In genomic region chr1:109929588-109930251, GRCh38 we compare ENCODE assay signal across 17 cellular contexts. TPM values are rescaled to one million over a fixed set of nuclear protein-coding genes. Genes with fewer than 3 reads are reported as not detected.
A peak's percentile ranks its signal among the peaks of the same experiment; 100 is the strongest.
DNase-seq lines count a peak whose midpoint lies in the region; ATAC-seq and TF ChIP-seq lines count a peak whose summit lies in the region.
"Had no signal": no experiment of that assay in that cellular context is flagged by ENCODE, and none has a peak within 500 bp of the region (broad histone marks: within the 10 kb centered on the region; RNA-seq: fewer than 3 reads in every experiment).

No MANE protein-coding gene starts in this region.

- peaks cover 13% of the 10 kb centered on the region for H3K4me1 Mint-ChIP-seq in activated T-helper 17 cell treated with anti-CD3 and anti-CD28 coated beads, Interleukin-2, amount 50 U/mL, for 72 hours

- H3K4me2 ChIP-seq in trophoblast cell (ENCODE audit: low read length) = no peak overlapping the region

- TF ChIP-seq CTCF in gastroesophageal sphincter (IDR thresholded peaks at IDR 0.05) (no peak), tibial nerve (IDR thresholded peaks at IDR 0.05) (no peak)

- H3K4me1 ChIP-seq in gastroesophageal sphincter = peaks cover 0 to 76% (median 57%) of the 10 kb centered on the region in 3 donors
- H3K4me1 ChIP-seq in trophoblast cell (ENCODE audit: control insufficient read depth in 1 of 2, insufficient read depth in 2 of 2, low read length in 2 of 2) = peaks cover 30 to 34% of the 10 kb centered on the region in 2 experiments
- peaks cover 0 to 77% (median 60%) of the 10 kb centered on the region in 4 donors for H3K4me1 ChIP-seq in tibial nerve

- H4K12ac ChIP-seq in trophoblast cell (ENCODE audit: low read depth, low read length) = no peak overlapping the region

- H3K79me2 ChIP-seq in trophoblast cell (ENCODE audit: control insufficient read depth, insufficient read depth, low read length, poor library complexity) = peaks cover 1% of the 10 kb centered on the region

- TF ChIP-seq POLR2A in gastroesophageal sphincter (IDR thresholded peaks at IDR 0.05) = no peak
- TF ChIP-seq POLR2A in tibial nerve (IDR thresholded peaks at IDR 0.05) = no peak

- no peaks in the 10 kb centered on the region for H3K27me3 Mint-ChIP-seq in activated T-helper 17 cell treated with anti-CD3 and anti-CD28 coated beads, Interleukin-2, amount 50 U/mL, for 72 hours

- H3K27ac ChIP-seq in gastroesophageal sphincter (peak overlapping the region in 3 of 4 donors; percentile 77 to 80 (median 77)), trophoblast cell (ENCODE audit: low read depth, low read length) (no peak overlapping the region), tibial nerve (peak overlapping the region; percentile 71 to 92 (median 80))

- H4K8ac ChIP-seq in trophoblast cell (ENCODE audit: low read depth, low read length) = no peak overlapping the region

- H2BK5ac ChIP-seq in trophoblast cell (ENCODE audit: low read depth, low read length, poor library complexity) = peak overlapping the region; percentile 1

- H3K27ac Mint-ChIP-seq in activated T-helper 17 cell treated with anti-CD3 and anti-CD28 coated beads, Interleukin-2, amount 50 U/mL, for 72 hours = peak overlapping the region; percentile 79
- H3K27ac Mint-ChIP-seq: activated naive CD4-positive, alpha-beta T cell treated with anti-CD3 and anti-CD28 coated beads for 36 hours; natural killer cell treated with Interleukin-12 subunit alpha and Interleukin-12 subunit beta and Interleukin-15 and Interleukin-18, amount 100 ng/mL, for 72 hours had no signal

- no peak overlapping the region for H3K4ac ChIP-seq in trophoblast cell (ENCODE audit: low read depth, low read length)

- peak overlapping the region; percentile 8 for H3K18ac ChIP-seq in trophoblast cell (ENCODE audit: low read length)

- no peak overlapping the region for H3K9ac ChIP-seq in trophoblast cell (ENCODE audit: low read length)

- no peaks in the 10 kb centered on the region for H3K9me3 Mint-ChIP-seq in activated T-helper 17 cell treated with anti-CD3 and anti-CD28 coated beads, Interleukin-2, amount 50 U/mL, for 72 hours
- H3K9me3 Mint-ChIP-seq: natural killer cell treated with Interleukin-12 subunit alpha and Interleukin-12 subunit beta and Interleukin-15 and Interleukin-18, amount 100 ng/mL, for 72 hours had no signal

- no peak overlapping the region for H3K4me3 Mint-ChIP-seq in activated T-helper 17 cell treated with anti-CD3 and anti-CD28 coated beads, Interleukin-2, amount 50 U/mL, for 72 hours
- H3K4me3 Mint-ChIP-seq: activated naive CD4-positive, alpha-beta T cell treated with anti-CD3 and anti-CD28 coated beads for 36 hours; natural killer cell treated with Interleukin-12 subunit alpha and Interleukin-12 subunit beta and Interleukin-15 and Interleukin-18, amount 100 ng/mL, for 72 hours had no signal

- TF ChIP-seq EP300 in gastroesophageal sphincter (IDR thresholded peaks at IDR 0.05) = no peak
- no peak for TF ChIP-seq EP300 in tibial nerve (IDR thresholded peaks at IDR 0.05)

- H3K36me3 Mint-ChIP-seq in activated T-helper 17 cell treated with anti-CD3 and anti-CD28 coated beads, Interleukin-2, amount 50 U/mL, for 72 hours (ENCODE audit: low read depth) = peaks cover 59% of the 10 kb centered on the region

- H3K14ac ChIP-seq in trophoblast cell (ENCODE audit: low read length) = peak overlapping the region; percentile 10

- H3K9me3 ChIP-seq in gastroesophageal sphincter (no peaks in the 10 kb centered on the region), trophoblast cell (ENCODE audit: insufficient read depth, low read depth, low read length) (no peaks in the 10 kb centered on the region), tibial nerve (no peaks in the 10 kb centered on the region)

- H2AFZ ChIP-seq in trophoblast cell (ENCODE audit: insufficient read depth, low read length, poor library complexity) = no peak overlapping the region

- H3K79me1 ChIP-seq in trophoblast cell (ENCODE audit: low read length) = peaks cover 19% of the 10 kb centered on the region

- peaks cover 0 to 50% of the 10 kb centered on the region in 2 donors for H3K36me3 ChIP-seq in gastroesophageal sphincter
- H3K36me3 ChIP-seq in trophoblast cell (ENCODE audit: control insufficient read depth in 1 of 2, insufficient read depth in 2 of 2, low read length in 2 of 2) = peaks cover 40 to 42% of the 10 kb centered on the region in 2 experiments
- peaks cover 0 to 39% (median 8%) of the 10 kb centered on the region in 3 donors for H3K36me3 ChIP-seq in tibial nerve

- no peaks in the 10 kb centered on the region for H3K27me3 ChIP-seq in gastroesophageal sphincter
- H3K27me3 ChIP-seq in trophoblast cell (ENCODE audit: insufficient read depth, low read length) = no peaks in the 10 kb centered on the region
- no peaks in the 10 kb centered on the region for H3K27me3 ChIP-seq in tibial nerve

- 60 to 86% methylated on average over 1 to 2 of the region's 11 CpGs for WGBS in gastroesophageal sphincter (ENCODE audit: low coverage in 1 of 2), 2 donors
- WGBS in trophoblast cell (ENCODE audit: extremely low coverage, insufficient coverage, insufficient read length) = no CpG with 5 or more reads among the region's 11 CpGs
- WGBS in tibial nerve, 2 donors = 47 to 54% methylated on average over 11 of the region's 11 CpGs

- peak overlapping the region; percentile 65 for H2BK120ac ChIP-seq in trophoblast cell (ENCODE audit: insufficient read depth, low read length, poor library complexity)

- no peak for ATAC-seq in activated T-helper 17 cell treated with anti-CD3 and anti-CD28 coated beads, Interleukin-2, amount 50 U/mL, for 72 hours (replicated peaks)
- ATAC-seq in gastroesophageal sphincter = no peak
- ATAC-seq in HG02763 (IDR thresholded peaks at IDR 0.05; ENCODE audit: unreplicated experiment) = no peak
- ATAC-seq: natural killer cell treated with Interleukin-12 subunit alpha and Interleukin-12 subunit beta and Interleukin-15 and Interleukin-18, amount 100 ng/mL, for 72 hours had no signal

- no peak overlapping the region for H3K23ac ChIP-seq in trophoblast cell (ENCODE audit: low read length)

- DNase-seq in trophoblast cell (no peak), tibial nerve (ENCODE audit: low spot score in 2 of 2) (no peak), NCI-H187 (lab: John Stamatoyannopoulos, UW) (no peak), SK-N-DZ (ENCODE audit: low spot score) (no peak)
- DNase-seq: activated naive CD4-positive, alpha-beta T cell treated with anti-CD3 and anti-CD28 coated beads for 36 hours; C1 segment of cervical spinal cord; central memory CD4-positive, alpha-beta T cell; Kasumi-1; kidney glomerular epithelial cell; NCI-H146; NCI-H774; SIG-M5; T1000 had no signal

- peak overlapping the region; percentile 58 for H2BK12ac ChIP-seq in trophoblast cell (ENCODE audit: low read length)

- H3K4me3 ChIP-seq in gastroesophageal sphincter (no peak overlapping the region), trophoblast cell (ENCODE audit: low read depth, low read length) (no peak overlapping the region), tibial nerve (no peak overlapping the region)

- H4K91ac ChIP-seq in trophoblast cell (ENCODE audit: low read depth, low read length) = peak overlapping the region; percentile 69

- H2AK5ac ChIP-seq in trophoblast cell (ENCODE audit: low read length) = peak overlapping the region; percentile 78

RNA-seq across cellular contexts. Expression of gene CSF1, which starts 19.1 kb away (rescaled TPM):
- total RNA-seq in activated T-helper 17 cell treated with anti-CD3 and anti-CD28 coated beads, Interleukin-2, amount 50 U/mL, for 72 hours = 10 to 100 TPM; 46.8 to 95.4 TPM
- total RNA-seq in gastroesophageal sphincter = 10 to 100 TPM; 29.6 to 50.8 (median 45.9) TPM
- 10.4 and 10.7 TPM in 2 replicates for polyA plus RNA-seq in trophoblast cell (2013)
- 100 to 1,000 TPM in 2 of 4 donors, 10 to 100 TPM in 2; 66.8 to 124 (median 90.8) TPM for total RNA-seq in tibial nerve
- 1.3 and 1.4 TPM in 2 replicates for polyA plus RNA-seq in SK-N-DZ (2014; cell fraction: cytosol; rRNA removed)
- 0.47 and 0.89 TPM in 2 replicates for polyA plus RNA-seq in SK-N-DZ (2014; cell fraction: nucleus; rRNA removed)

RNA-seq across cellular contexts. Expression of gene AHCYL1, which starts 54.8 kb away (rescaled TPM):
- total RNA-seq in activated T-helper 17 cell treated with anti-CD3 and anti-CD28 coated beads, Interleukin-2, amount 50 U/mL, for 72 hours = 10 to 100 TPM; 60.1 to 80.8 TPM
- 100 to 1,000 TPM in 1 of 4 donors, 10 to 100 TPM in 3; 82.6 to 102 (median 92.4) TPM for total RNA-seq in gastroesophageal sphincter
- polyA plus RNA-seq in trophoblast cell (2013) = 84.4 and 84.7 TPM in 2 replicates
- 10 to 100 TPM; 45.4 to 76.3 (median 55.6) TPM for total RNA-seq in tibial nerve
- polyA plus RNA-seq in SK-N-DZ (2014; cell fraction: cytosol; rRNA removed) = 28.0 and 30.8 TPM in 2 replicates
- 37.6 and 49.6 TPM in 2 replicates for polyA plus RNA-seq in SK-N-DZ (2014; cell fraction: nucleus; rRNA removed)
